In genomic region chr3:178434206-178434805, GRCh38 we compare ENCODE assay signal across 10 cellular contexts.
DNase-seq lines count a peak whose midpoint lies in the region; ATAC-seq, FAIRE-seq and TF ChIP-seq lines count a peak whose summit lies in the region.
"Had no signal": no experiment of that assay in that cellular context is flagged by ENCODE, and none has a peak within 500 bp of the region (broad histone marks: within the 10 kb centered on the region; RNA-seq: fewer than 3 reads in every experiment).

No MANE protein-coding gene starts in this region.

- H3K9me3 ChIP-seq in RWPE2 (ENCODE audit: severe bottlenecking) (no peaks in the 10 kb centered on the region), hepatocyte (ENCODE audit: low read depth) (no peaks in the 10 kb centered on the region)

- no peak overlapping the region for H3K27ac Mint-ChIP-seq in WTC11
- H3K27ac Mint-ChIP-seq: natural killer cell had no signal

- WGBS in hepatocyte (ENCODE audit: low lambda C conversion rate, missing lambda C conversion rate): 24% methylated on average over 5 of the region's 5 CpGs

- no peaks in the 10 kb centered on the region for H3K9me3 Mint-ChIP-seq in WTC11
- H3K9me3 Mint-ChIP-seq: natural killer cell had no signal

- POLR2A ChIA-PET in WTC11 (lab: Charles Lee): no interaction called here

- peak; percentile 44; the same call in 1 of the 3 replicates for ATAC-seq in RWPE2 (ENCODE audit: low read depth)
- ATAC-seq in WTC11: no peak
- no peak for ATAC-seq in HG03175 (IDR thresholded peaks at IDR 0.05; ENCODE audit: unreplicated experiment)
- ATAC-seq in HG02610 (IDR thresholded peaks at IDR 0.05; ENCODE audit: unreplicated experiment): no peak
- ATAC-seq: activated CD4-positive, CD25-positive, alpha-beta regulatory T cell treated with anti-CD3 and anti-CD28 coated beads, Interleukin-2, amount 50 U/mL, for 24 hours; natural killer cell had no signal

- H3K4me1 Mint-ChIP-seq in WTC11: peaks cover 5% of the 10 kb centered on the region
- H3K4me1 Mint-ChIP-seq: natural killer cell had no signal

- H3K4me3 Mint-ChIP-seq in WTC11: no peak overlapping the region
- H3K4me3 Mint-ChIP-seq: natural killer cell had no signal

- TF ChIP-seq CTCF in D721Med (IDR thresholded peaks at IDR 0.05; ENCODE audit: insufficient read depth, missing control alignments) (peak; percentile 22), RWPE2 (IDR thresholded peaks at IDR 0.05; ENCODE audit: poor library complexity, severe bottlenecking) (peak; percentile 28), hepatocyte (IDR thresholded peaks at IDR 0.05; ENCODE audit: poor library complexity) (peak; percentile 63), WTC11 (IDR thresholded peaks at IDR 0.05) (no peak)

- H3K4me1 ChIP-seq in RWPE2 (ENCODE audit: insufficient read depth, poor library complexity, severe bottlenecking) (no peaks in the 10 kb centered on the region), hepatocyte (ENCODE audit: insufficient read depth) (no peaks in the 10 kb centered on the region)

- H3K4me3 ChIP-seq in RWPE2 (ENCODE audit: severe bottlenecking) (no peak overlapping the region), hepatocyte (no peak overlapping the region)

- no peaks in the 10 kb centered on the region for H3K79me2 ChIP-seq in hepatocyte

- H3K4me2 ChIP-seq in hepatocyte: no peak overlapping the region

- H3K9me2 ChIP-seq in hepatocyte (replicated peaks; ENCODE audit: insufficient read depth): no peaks in the 10 kb centered on the region

- H4K20me1 ChIP-seq in hepatocyte (ENCODE audit: insufficient read depth, poor library complexity, severe bottlenecking): no peaks in the 10 kb centered on the region

- TF ChIP-seq RAD21 in Ishikawa (IDR thresholded peaks at IDR 0.05; ENCODE audit: low read depth): peak; percentile 36

- no peak for TF ChIP-seq EP300 in Ishikawa (IDR thresholded peaks at IDR 0.05; ENCODE audit: borderline replicate concordance)

- no peaks in the 10 kb centered on the region for H3K36me3 Mint-ChIP-seq in WTC11
- H3K36me3 Mint-ChIP-seq: natural killer cell had no signal

- CTCF ChIA-PET in WTC11 (lab: Charles Lee): interaction anchor here (1.4 to 2.2 kb wide), 3 partner anchors 171 to 887 kb away, joined by 3 to 6 read pairs (median 4); no protein-coding TSS in a partner anchor

- H2AFZ ChIP-seq in hepatocyte: no peak overlapping the region

- H3K27ac ChIP-seq in RWPE2 (ENCODE audit: poor library complexity, severe bottlenecking): no peak overlapping the region
- H3K27ac ChIP-seq in hepatocyte: no peak overlapping the region

- no peak for DNase-seq in D721Med (ENCODE audit: insufficient read length, low spot score)
- no peak for DNase-seq in RWPE2 (ENCODE audit: low spot score)
- DNase-seq in hepatocyte (ENCODE audit: low spot score): no peak
- DNase-seq in WTC11 (ENCODE audit: low spot score): no peak
- DNase-seq in NCI-H446 treated with DMSO at 0.1 percent for 48 hours (lab: John Stamatoyannopoulos, UW): no peak
- DNase-seq: natural killer cell had no signal

- no peaks in the 10 kb centered on the region for H3K27me3 ChIP-seq in RWPE2 (ENCODE audit: insufficient read depth, poor library complexity, severe bottlenecking)
- H3K27me3 ChIP-seq in hepatocyte: no peaks in the 10 kb centered on the region

- H3K27me3 Mint-ChIP-seq in WTC11 (ENCODE audit: low read depth): no peaks in the 10 kb centered on the region

- no peak for FAIRE-seq in D721Med (lab: Jason Lieb, UNC)

- H3K36me3 ChIP-seq in RWPE2 (ENCODE audit: low read depth): no peaks in the 10 kb centered on the region
- no peaks in the 10 kb centered on the region for H3K36me3 ChIP-seq in hepatocyte (replicated peaks; ENCODE audit: insufficient read depth, low read depth)

TF ChIP-seq in Ishikawa, 13 proteins besides CTCF, POLR2A, EP300 and RAD21 (continues in another document):
- TF ChIP-seq, protein P1, sequence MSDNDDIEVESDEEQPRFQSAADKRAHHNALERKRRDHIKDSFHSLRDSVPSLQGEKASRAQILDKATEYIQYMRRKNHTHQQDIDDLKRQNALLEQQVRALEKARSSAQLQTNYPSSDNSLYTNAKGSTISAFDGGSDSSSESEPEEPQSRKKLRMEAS (IDR thresholded peaks at IDR 0.05): no peak
- TF ChIP-seq ZBTB7A (IDR thresholded peaks at IDR 0.05; ENCODE audit: low read depth) (no peak), EGR1 (IDR thresholded peaks at IDR 0.05) (no peak), REST (IDR thresholded peaks at IDR 0.05; ENCODE audit: low read depth) (no peak), FOXM1 (IDR thresholded peaks at IDR 0.05; ENCODE audit: borderline replicate concordance, low read depth) (no peak), YY1 (IDR thresholded peaks at IDR 0.05; ENCODE audit: low read depth) (no peak), TEAD4 (IDR thresholded peaks at IDR 0.05) (no peak), CREB1 (IDR thresholded peaks at IDR 0.05; ENCODE audit: low read depth) (no peak), TCF12 (IDR thresholded peaks at IDR 0.05; ENCODE audit: low read depth) (no peak)

TF ChIP-seq in WTC11, 78 proteins besides CTCF, POLR2A, EP300 and RAD21 (continues in another document):
- TF ChIP-seq NR1H2 (CRISPR knock-in tag; IDR thresholded peaks at IDR 0.05) (no peak), RORB (CRISPR knock-in tag; IDR thresholded peaks at IDR 0.05) (no peak), FOXP4 (CRISPR knock-in tag; IDR thresholded peaks at IDR 0.05) (no peak), SMAD3 (CRISPR knock-in tag; IDR thresholded peaks at IDR 0.05; ENCODE audit: borderline replicate concordance) (no peak), NFATC4 (CRISPR knock-in tag; IDR thresholded peaks at IDR 0.05) (no peak), ATF3 (CRISPR knock-in tag; conservative IDR thresholded peaks at IDR 0.05) (no peak), ATF2 (CRISPR knock-in tag; IDR thresholded peaks at IDR 0.05; ENCODE audit: borderline replicate concordance, low read depth) (no peak), EMX1 (CRISPR knock-in tag; IDR thresholded peaks at IDR 0.05) (no peak), ZNF138 (CRISPR knock-in tag; conservative IDR thresholded peaks at IDR 0.05) (no peak), ZNF423 (CRISPR knock-in tag; IDR thresholded peaks at IDR 0.05) (no peak)
- TF ChIP-seq, protein P2, sequence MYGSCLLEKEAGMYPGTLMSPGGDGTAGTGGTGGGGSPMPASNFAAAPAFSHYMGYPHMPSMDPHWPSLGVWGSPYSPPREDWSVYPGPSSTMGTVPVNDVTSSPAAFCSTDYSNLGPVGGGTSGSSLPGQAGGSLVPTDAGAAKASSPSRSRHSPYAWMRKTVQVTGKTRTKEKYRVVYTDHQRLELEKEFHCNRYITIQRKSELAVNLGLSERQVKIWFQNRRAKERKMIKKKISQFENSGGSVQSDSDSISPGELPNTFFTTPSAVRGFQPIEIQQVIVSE (CRISPR knock-in tag; IDR thresholded peaks at IDR 0.05; ENCODE audit: borderline replicate concordance): no peak
- TF ChIP-seq, protein P3, sequence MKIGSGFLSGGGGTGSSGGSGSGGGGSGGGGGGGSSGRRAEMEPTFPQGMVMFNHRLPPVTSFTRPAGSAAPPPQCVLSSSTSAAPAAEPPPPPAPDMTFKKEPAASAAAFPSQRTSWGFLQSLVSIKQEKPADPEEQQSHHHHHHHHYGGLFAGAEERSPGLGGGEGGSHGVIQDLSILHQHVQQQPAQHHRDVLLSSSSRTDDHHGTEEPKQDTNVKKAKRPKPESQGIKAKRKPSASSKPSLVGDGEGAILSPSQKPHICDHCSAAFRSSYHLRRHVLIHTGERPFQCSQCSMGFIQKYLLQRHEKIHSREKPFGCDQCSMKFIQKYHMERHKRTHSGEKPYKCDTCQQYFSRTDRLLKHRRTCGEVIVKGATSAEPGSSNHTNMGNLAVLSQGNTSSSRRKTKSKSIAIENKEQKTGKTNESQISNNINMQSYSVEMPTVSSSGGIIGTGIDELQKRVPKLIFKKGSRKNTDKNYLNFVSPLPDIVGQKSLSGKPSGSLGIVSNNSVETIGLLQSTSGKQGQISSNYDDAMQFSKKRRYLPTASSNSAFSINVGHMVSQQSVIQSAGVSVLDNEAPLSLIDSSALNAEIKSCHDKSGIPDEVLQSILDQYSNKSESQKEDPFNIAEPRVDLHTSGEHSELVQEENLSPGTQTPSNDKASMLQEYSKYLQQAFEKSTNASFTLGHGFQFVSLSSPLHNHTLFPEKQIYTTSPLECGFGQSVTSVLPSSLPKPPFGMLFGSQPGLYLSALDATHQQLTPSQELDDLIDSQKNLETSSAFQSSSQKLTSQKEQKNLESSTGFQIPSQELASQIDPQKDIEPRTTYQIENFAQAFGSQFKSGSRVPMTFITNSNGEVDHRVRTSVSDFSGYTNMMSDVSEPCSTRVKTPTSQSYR (CRISPR knock-in tag; IDR thresholded peaks at IDR 0.05): no peak
